23 cellular contexts compared by ENCODE assay signal in genomic region chr7:110633313-110633712, GRCh38.
"Had no signal": no experiment of that assay in that cellular context is flagged by ENCODE, and none has a peak within 500 bp of the region (broad histone marks: within the 10 kb centered on the region; RNA-seq: fewer than 3 reads in every experiment).

No MANE protein-coding gene starts in this region.

- H3K4me3 ChIP-seq: SK-N-MC had no signal

- FAIRE-seq: astrocyte had no signal

- H3K27ac ChIP-seq: SK-N-MC, VCaP had no signal

- ATAC-seq: activated CD4-positive, alpha-beta T cell treated with anti-CD3 and anti-CD28 coated beads for 36 hours; activated T-helper 17 cell treated with anti-CD3 and anti-CD28 coated beads, Interleukin-2, amount 50 U/mL, for 72 hours; Panc1; Right ventricle myocardium inferior; T-cell had no signal

- DNase-seq: activated CD4-positive, alpha-beta memory T cell treated with anti-CD3 and anti-CD28 coated beads, Interleukin-2, amount 10 ng/mL, durations not matched to agents 7 days and 5 days; activated CD4-positive, alpha-beta T cell treated with anti-CD3 and anti-CD28 coated beads for 36 hours; activated CD4-positive, alpha-beta T cell treated with anti-CD3 and anti-CD28 coated beads, Interleukin-2, amount 50 U/mL, for 1 hour; activated CD4-positive, CD25-positive, alpha-beta regulatory T cell; activated gamma-delta T cell; activated naive CD4-positive, alpha-beta T cell treated with anti-CD3 and anti-CD28 coated beads for 36 hours; activated T-cell treated with anti-CD3 and anti-CD28 coated beads for 4 hours; activated T-cell treated with anti-CD3 and anti-CD28 coated beads, Interleukin-2, amount 50 U/mL, for 48 hours; amygdala; NCI-H1930; NCI-H2171; NCI-H226; NCI-H526; NCI-H774; OCI-M1; RPMI8226; T-cell had no signal
